In genomic region chr5:2876183-2876582, GRCh38 we compare ENCODE assay signal across 26 cellular contexts.
"Had no signal": no experiment of that assay in that cellular context is flagged by ENCODE, and none has a peak within 500 bp of the region (broad histone marks: within the 10 kb centered on the region; RNA-seq: fewer than 3 reads in every experiment).

No MANE protein-coding gene starts in this region.

- H3K4me3 Mint-ChIP-seq: activated CD8-positive, alpha-beta T cell treated with anti-CD3 and anti-CD28 coated beads for 36 hours; activated naive CD4-positive, alpha-beta T cell treated with anti-CD3 and anti-CD28 coated beads, Interleukin-2, amount 50 U/mL, for 24 hours; activated naive CD8-positive, alpha-beta T cell treated with anti-CD3 and anti-CD28 coated beads, Interleukin-2, amount 50 U/mL, for 24 hours; activated T-cell treated with anti-CD3 and anti-CD28 coated beads, Interleukin-2, amount 50 U/mL, for 4 hours; activated T-helper 17 cell treated with anti-CD3 and anti-CD28 coated beads, Interleukin-2, amount 50 U/mL, for 72 hours; central memory CD8-positive, alpha-beta T cell; naive thymus-derived CD8-positive, alpha-beta T cell; neural crest cell; stimulated activated effector memory CD8-positive, alpha-beta T cell treated with anti-CD3 and anti-CD28 coated beads, Interleukin-12 subunit alpha, Interleukin-12 subunit beta, amount 100 ng/mL, for 72 hours; stimulated activated naive CD8-positive, alpha-beta T cell treated with anti-CD3 and anti-CD28 coated beads, Interleukin-15, Interleukin-2, amounts not matched to agents 100 ng/mL and 50 ng/mL, for 24 hours; T-helper 17 cell had no signal

- H3K36me3 Mint-ChIP-seq: activated naive CD4-positive, alpha-beta T cell treated with anti-CD3 and anti-CD28 coated beads, Interleukin-2, amount 50 U/mL, for 24 hours; stimulated activated effector memory CD8-positive, alpha-beta T cell treated with anti-CD3 and anti-CD28 coated beads, Interleukin-12 subunit alpha, Interleukin-12 subunit beta, amount 100 ng/mL, for 72 hours had no signal

- DNase-seq: activated CD4-positive, alpha-beta T cell treated with anti-CD3 and anti-CD28 coated beads for 1 hour; activated CD4-positive, alpha-beta T cell treated with anti-CD3 and anti-CD28 coated beads, Interleukin-2, amount 50 U/mL, for 1 hour; activated CD8-positive, alpha-beta T cell treated with anti-CD3 and anti-CD28 coated beads for 36 hours; activated gamma-delta T cell treated with Interleukin-2 at 50 U/mL for 16 hours; activated naive CD8-positive, alpha-beta T cell treated with anti-CD3 and anti-CD28 coated beads, Interleukin-2, amount 50 U/mL, for 24 hours; activated T-cell treated with anti-CD3 and anti-CD28 coated beads, Interleukin-2, amount 50 U/mL, for 4 hours; amygdala; effector memory CD4-positive, alpha-beta T cell; gastrocnemius medialis; left cardiac atrium; left ventricle myocardium superior; naive thymus-derived CD8-positive, alpha-beta T cell; nucleus accumbens; right lobe of liver; stimulated activated CD4-positive, alpha-beta T cell treated with anti-CD3 and anti-CD28 coated beads, Interleukin-4, amount 100 ng/mL, for 24 hours; T-helper 17 cell; T1000 had no signal

- H3K36me3 ChIP-seq: breast epithelium, gastrocnemius medialis, right lobe of liver had no signal

- H3K4me3 ChIP-seq: breast epithelium, gastrocnemius medialis, hepatocyte, right lobe of liver, skin epidermis had no signal

- ATAC-seq: activated CD8-positive, alpha-beta T cell treated with anti-CD3 and anti-CD28 coated beads for 36 hours; activated naive CD8-positive, alpha-beta T cell treated with anti-CD3 and anti-CD28 coated beads, Interleukin-2, amount 50 U/mL, for 24 hours; activated T-cell treated with anti-CD3 and anti-CD28 coated beads, Interleukin-2, amount 50 U/mL, for 4 hours; activated T-helper 17 cell treated with anti-CD3 and anti-CD28 coated beads, Interleukin-2, amount 50 U/mL, for 72 hours; gastrocnemius medialis; left cardiac atrium; left ventricle myocardium superior; naive thymus-derived CD8-positive, alpha-beta T cell; right lobe of liver; stimulated activated effector memory CD8-positive, alpha-beta T cell treated with anti-CD3 and anti-CD28 coated beads, Interleukin-12 subunit alpha, Interleukin-12 subunit beta, amount 100 ng/mL, for 72 hours; T-helper 17 cell had no signal

- H3K4me1 Mint-ChIP-seq: activated naive CD4-positive, alpha-beta T cell treated with anti-CD3 and anti-CD28 coated beads, Interleukin-2, amount 50 U/mL, for 24 hours; activated naive CD8-positive, alpha-beta T cell treated with anti-CD3 and anti-CD28 coated beads, Interleukin-2, amount 50 U/mL, for 24 hours; activated T-helper 17 cell treated with anti-CD3 and anti-CD28 coated beads, Interleukin-2, amount 50 U/mL, for 72 hours; central memory CD8-positive, alpha-beta T cell; naive thymus-derived CD8-positive, alpha-beta T cell; neural crest cell; stimulated activated effector memory CD8-positive, alpha-beta T cell treated with anti-CD3 and anti-CD28 coated beads, Interleukin-12 subunit alpha, Interleukin-12 subunit beta, amount 100 ng/mL, for 72 hours; T-helper 17 cell had no signal

- H3K27ac Mint-ChIP-seq: activated CD8-positive, alpha-beta T cell treated with anti-CD3 and anti-CD28 coated beads for 36 hours; activated naive CD4-positive, alpha-beta T cell treated with anti-CD3 and anti-CD28 coated beads, Interleukin-2, amount 50 U/mL, for 24 hours; activated naive CD8-positive, alpha-beta T cell treated with anti-CD3 and anti-CD28 coated beads, Interleukin-2, amount 50 U/mL, for 24 hours; activated T-helper 17 cell treated with anti-CD3 and anti-CD28 coated beads, Interleukin-2, amount 50 U/mL, for 72 hours; naive thymus-derived CD8-positive, alpha-beta T cell; stimulated activated effector memory CD8-positive, alpha-beta T cell treated with anti-CD3 and anti-CD28 coated beads, Interleukin-12 subunit alpha, Interleukin-12 subunit beta, amount 100 ng/mL, for 72 hours; stimulated activated naive CD8-positive, alpha-beta T cell treated with anti-CD3 and anti-CD28 coated beads, Interleukin-15, Interleukin-2, amounts not matched to agents 100 ng/mL and 50 ng/mL, for 24 hours; T-helper 17 cell had no signal

- H3K4me1 ChIP-seq: breast epithelium, gastrocnemius medialis, right lobe of liver had no signal

- H3K27me3 Mint-ChIP-seq: activated CD8-positive, alpha-beta T cell treated with anti-CD3 and anti-CD28 coated beads for 36 hours; activated naive CD4-positive, alpha-beta T cell treated with anti-CD3 and anti-CD28 coated beads, Interleukin-2, amount 50 U/mL, for 24 hours; activated naive CD8-positive, alpha-beta T cell treated with anti-CD3 and anti-CD28 coated beads, Interleukin-2, amount 50 U/mL, for 24 hours; activated T-helper 17 cell treated with anti-CD3 and anti-CD28 coated beads, Interleukin-2, amount 50 U/mL, for 72 hours; central memory CD8-positive, alpha-beta T cell; naive thymus-derived CD8-positive, alpha-beta T cell; stimulated activated naive CD8-positive, alpha-beta T cell treated with anti-CD3 and anti-CD28 coated beads, Interleukin-15, Interleukin-2, amounts not matched to agents 100 ng/mL and 50 ng/mL, for 24 hours; T-helper 17 cell had no signal

- H3K9me3 ChIP-seq: gastrocnemius medialis had no signal

- H3K27ac ChIP-seq: breast epithelium, gastrocnemius medialis, hepatocyte, right lobe of liver, skin epidermis had no signal

- H3K4me2 ChIP-seq: hepatocyte had no signal

- H3K27me3 ChIP-seq: breast epithelium, gastrocnemius medialis, hepatocyte, right lobe of liver had no signal
